ENCODE assay signal across 8 cellular contexts in genomic region chr16:81493755-81494433, GRCh38. TPM values are rescaled to one million over a fixed set of nuclear protein-coding genes. Genes with fewer than 3 reads are reported as not detected.
DNase-seq lines count a peak whose midpoint lies in the region; ATAC-seq and TF ChIP-seq lines count a peak whose summit lies in the region.

No MANE protein-coding gene starts in this region.

- H3K9ac ChIP-seq in PC-3 (ENCODE audit: low read length), result peak overlapping the region; percentile 78
- peak overlapping the region; percentile 83 for H3K9ac ChIP-seq in mammary epithelial cell (ENCODE audit: insufficient read depth, low read length)

- intact Hi-C loops in PC-3 (cut with micrococcal nuclease), result loop anchor here (5.0 kb wide), 1 partner anchor 87 kb away; no protein-coding TSS in a partner anchor
- intact Hi-C loops in mammary epithelial cell (cut with micrococcal nuclease), result loop anchor here (1.0 to 5.0 kb wide), 5 partner anchors 33 to 89 kb away; no protein-coding TSS in a partner anchor

- WGBS in mammary epithelial cell (ENCODE audit: low coverage, missing lambda C conversion rate), result 19% methylated on average over 22 of the region's 23 CpGs
- 60 to 61% methylated on average over 23 of the region's 23 CpGs for WGBS in lung, 2 donors

- H3K27ac ChIP-seq in CD8-positive, alpha-beta memory T cell (ENCODE audit: low read depth, low read length), result no peak overlapping the region
- H3K27ac ChIP-seq in PC-3 (ENCODE audit: low read length) (peak overlapping the region; percentile 94), mammary epithelial cell (ENCODE audit: insufficient read depth, low read depth, low read length) (peak overlapping the region; percentile 90), lung (ENCODE audit: low read depth in 1 of 2, low read length in 1 of 2) (peak overlapping the region; percentile 18 to 85)

- no peak overlapping the region for H3K4me3 Mint-ChIP-seq in CD8-positive, alpha-beta memory T cell
- H3K4me3 Mint-ChIP-seq in stimulated activated naive CD8-positive, alpha-beta T cell treated with anti-CD3 and anti-CD28 coated beads, Interleukin-15, amount 100 ng/mL, for 72 hours, result no peak overlapping the region

- H2AFZ ChIP-seq in PC-3 (ENCODE audit: low read length) (0 out of 2 replicates have a peak overlapping the region, but pooled peaks have one; percentile 5), mammary epithelial cell (ENCODE audit: low read depth, low read length) (no peak overlapping the region)

- no peak for DNase-seq in CD8-positive, alpha-beta memory T cell
- peak; percentile 93 for DNase-seq in PC-3
- peak; percentile 97 for DNase-seq in mammary epithelial cell
- DNase-seq in lung (ENCODE audit: low spot score), result no peak
- no peak for DNase-seq in stimulated activated naive CD8-positive, alpha-beta T cell treated with anti-CD3 and anti-CD28 coated beads, Interleukin-15, amount 100 ng/mL, for 72 hours
- no peak for DNase-seq in T-helper 9 cell

- dilution Hi-C loops in mammary epithelial cell (cut with HindIII; ENCODE audit: low sequenced_read_pairs), result loop anchor here (5.0 kb wide), 3 partner anchors 33 to 93 kb away; no protein-coding TSS in a partner anchor

- no peak overlapping the region for H3K4me3 ChIP-seq in CD8-positive, alpha-beta memory T cell (ENCODE audit: low read length)
- no peak overlapping the region for H3K4me3 ChIP-seq in PC-3 (ENCODE audit: low read length)
- no peak overlapping the region for H3K4me3 ChIP-seq in mammary epithelial cell (replicated peaks in 1 of 3; ENCODE audit: insufficient read depth in 1 of 3, low read depth in 2 of 3, low read length in 3 of 3)
- no peak overlapping the region for H3K4me3 ChIP-seq in lung

- no peaks in the 10 kb centered on the region for H3K36me3 ChIP-seq in CD8-positive, alpha-beta memory T cell (ENCODE audit: insufficient read depth, low read length)
- H3K36me3 ChIP-seq in PC-3 (ENCODE audit: low read depth, low read length), result no peaks in the 10 kb centered on the region; the same call in 1 of the 2 replicates
- no peaks in the 10 kb centered on the region for H3K36me3 ChIP-seq in mammary epithelial cell (ENCODE audit: insufficient read depth, low read length)
- peaks cover 0 to 4% of the 10 kb centered on the region in 2 donors for H3K36me3 ChIP-seq in lung (ENCODE audit: control insufficient read depth in 2 of 2, insufficient read depth in 2 of 2, low read length in 2 of 2)

- peaks cover 6% of the 10 kb centered on the region for H3F3A ChIP-seq in PC-3 (ENCODE audit: low read length, unreplicated experiment)

- H3K9me3 Mint-ChIP-seq in CD8-positive, alpha-beta memory T cell, result no peaks in the 10 kb centered on the region
- H3K9me3 Mint-ChIP-seq in stimulated activated naive CD8-positive, alpha-beta T cell treated with anti-CD3 and anti-CD28 coated beads, Interleukin-15, amount 100 ng/mL, for 72 hours, result no peaks in the 10 kb centered on the region

- CTCF ChIA-PET in CD8-positive, alpha-beta memory T cell (lab: Charles Lee), result interaction anchor here (1.1 kb wide), 1 partner anchor 44 kb away, joined by 3 read pairs; no protein-coding TSS in a partner anchor
- CTCF ChIA-PET in PC-3 (lab: Charles Lee), result interaction anchor here (0.5 to 0.6 kb wide), 2 partner anchors 90 to 204 kb away, joined by 3 read pairs; no protein-coding TSS in a partner anchor
- CTCF ChIA-PET in mammary epithelial cell (lab: Charles Lee; ENCODE audit: low non-redundant PET), result no interaction called here

- POLR2A ChIA-PET in CD8-positive, alpha-beta memory T cell (lab: Charles Lee), result no interaction called here
- POLR2A ChIA-PET in PC-3 (lab: Charles Lee; ENCODE audit: unreplicated experiment), result interaction anchor here (0.5 kb wide), 1 partner anchor 13 kb away, joined by 3 read pairs; no protein-coding TSS in a partner anchor

- no peaks in the 10 kb centered on the region for H4K20me1 ChIP-seq in PC-3 (ENCODE audit: low read length)
- no peaks in the 10 kb centered on the region for H4K20me1 ChIP-seq in mammary epithelial cell (ENCODE audit: insufficient read depth, low read length)

- peak overlapping the region in 6 of 8 donors; percentile 3 to 76 (median 29) for H3K27ac Mint-ChIP-seq in CD8-positive, alpha-beta memory T cell
- H3K27ac Mint-ChIP-seq in stimulated activated naive CD8-positive, alpha-beta T cell treated with anti-CD3 and anti-CD28 coated beads, Interleukin-15, amount 100 ng/mL, for 72 hours, result peak overlapping the region in 1 of 2 donors; percentile 45

- ATAC-seq in PC-3 (peak; percentile 94), lung (ENCODE audit: insufficient read depth, low FRiP score) (no peak), HG02642 (IDR thresholded peaks at IDR 0.05; ENCODE audit: poor library complexity, unreplicated experiment) (no peak), GM19463 (IDR thresholded peaks at IDR 0.05; ENCODE audit: unreplicated experiment) (no peak)
- peak; percentile 68 for ATAC-seq in stimulated activated naive CD8-positive, alpha-beta T cell treated with anti-CD3 and anti-CD28 coated beads, Interleukin-15, amount 100 ng/mL, for 72 hours

- H3K4me1 ChIP-seq in CD8-positive, alpha-beta memory T cell (ENCODE audit: insufficient read depth, low read length), result peaks cover 11% of the 10 kb centered on the region
- H3K4me1 ChIP-seq in PC-3 (ENCODE audit: insufficient read depth, low read length) (peaks cover 35% of the 10 kb centered on the region), mammary epithelial cell (ENCODE audit: insufficient read depth, low read length) (peaks cover 56% of the 10 kb centered on the region), lung (ENCODE audit: control insufficient read depth in 2 of 2, insufficient read depth in 2 of 2, low read length in 2 of 2) (peaks cover 0 to 70% of the 10 kb centered on the region in 2 donors)

- TF ChIP-seq CTCF in PC-3 (conservative IDR thresholded peaks at IDR 0.05; ENCODE audit: low read depth, low read length) (no peak), mammary epithelial cell (conservative IDR thresholded peaks at IDR 0.05 in 1 of 2, IDR thresholded peaks at IDR 0.05 in 1 of 2; ENCODE audit: extremely low read depth in 1 of 2, insufficient read depth in 1 of 2, low read depth in 1 of 2, low read length in 2 of 2) (no peak), lung (IDR thresholded peaks at IDR 0.05; ENCODE audit: control extremely low read depth, extremely low read depth) (no peak)

- peak overlapping the region; percentile 64 for H3K4me2 ChIP-seq in PC-3 (ENCODE audit: low read length)
- peak overlapping the region; percentile 60 for H3K4me2 ChIP-seq in mammary epithelial cell (ENCODE audit: insufficient read depth, low read depth, low read length)

- no peaks in the 10 kb centered on the region for H3K27me3 ChIP-seq in CD8-positive, alpha-beta memory T cell (ENCODE audit: insufficient read depth, low read length, poor library complexity, severe bottlenecking)
- H3K27me3 ChIP-seq in PC-3 (ENCODE audit: low read length) (no peaks in the 10 kb centered on the region), mammary epithelial cell (ENCODE audit: insufficient read depth, low read length) (no peaks in the 10 kb centered on the region), lung (ENCODE audit: control insufficient read depth, insufficient read depth) (no peaks in the 10 kb centered on the region)

- peaks cover 27 to 68% (median 38%) of the 10 kb centered on the region in 3 donors for H3K4me1 Mint-ChIP-seq in CD8-positive, alpha-beta memory T cell
- H3K4me1 Mint-ChIP-seq in stimulated activated naive CD8-positive, alpha-beta T cell treated with anti-CD3 and anti-CD28 coated beads, Interleukin-15, amount 100 ng/mL, for 72 hours, result peaks cover 46% of the 10 kb centered on the region

- peaks cover 91% of the 10 kb centered on the region for H3K79me2 ChIP-seq in PC-3 (ENCODE audit: low read length)
- peaks cover 96% of the 10 kb centered on the region for H3K79me2 ChIP-seq in mammary epithelial cell (ENCODE audit: insufficient read depth, low read length)

- no peaks in the 10 kb centered on the region for H3K9me3 ChIP-seq in CD8-positive, alpha-beta memory T cell (ENCODE audit: low read length)
- H3K9me3 ChIP-seq in PC-3 (ENCODE audit: low read length), result no peaks in the 10 kb centered on the region
- no peaks in the 10 kb centered on the region for H3K9me3 ChIP-seq in mammary epithelial cell (replicated peaks; ENCODE audit: insufficient read depth, low read length)
- no peaks in the 10 kb centered on the region for H3K9me3 ChIP-seq in lung (ENCODE audit: control insufficient read depth in 2 of 2, insufficient read depth in 1 of 2, low read length in 1 of 2)

- no TSS peak for BruUV-seq in PC-3 (replicated peaks; lab: Mats Ljungman, UMichigan)
- no TSS peak for BruUV-seq in mammary epithelial cell (replicated peaks; lab: Mats Ljungman, UMichigan)

- in situ Hi-C loops in mammary epithelial cell (cut with MboI; ENCODE audit: low sequenced_read_pairs in 2 of 2), result no loop called here

- no peaks in the 10 kb centered on the region for H3K27me3 Mint-ChIP-seq in CD8-positive, alpha-beta memory T cell
- no peaks in the 10 kb centered on the region for H3K27me3 Mint-ChIP-seq in stimulated activated naive CD8-positive, alpha-beta T cell treated with anti-CD3 and anti-CD28 coated beads, Interleukin-15, amount 100 ng/mL, for 72 hours

- H3K36me3 Mint-ChIP-seq in CD8-positive, alpha-beta memory T cell, result peaks cover 0 to 16% (median 6%) of the 10 kb centered on the region in 3 donors

- H3K9me2 ChIP-seq in PC-3 (replicated peaks; ENCODE audit: low read length), result no peaks in the 10 kb centered on the region

RNA-seq across cellular contexts. Expression of gene CMIP, which starts 49.3 kb away (rescaled TPM):
- total RNA-seq in CD8-positive, alpha-beta memory T cell, result 10 to 100 TPM; 23.6 to 24.4 TPM
- 1.0 TPM for polyA plus RNA-seq in CD8-positive, alpha-beta memory T cell
- total RNA-seq in PC-3 (2014; rRNA removed) (25.7 and 43.7 TPM in 2 replicates), mammary epithelial cell (10 to 100 TPM; 44.5 to 98.5 TPM), lung (10 to 100 TPM; 55.7 to 80.5 TPM)
- polyA plus RNA-seq in mammary epithelial cell (15.7 TPM), lung (10 to 100 TPM; 11.8 to 41.4 TPM)
- polyA minus RNA-seq in mammary epithelial cell, result 61.9 TPM

Comparison
In these comparisons a context has a peak if more than half of its experiments do, and no peak if none do; other contexts are left out.
1. DNase-seq: peak in PC-3 (single experiment) and mammary epithelial cell (single experiment); none in CD8-positive, alpha-beta memory T cell (0 of 5), lung (single experiment), stimulated activated naive CD8-positive, alpha-beta T cell treated with anti-CD3 and anti-CD28 coated beads, Interleukin-15, amount 100 ng/mL, for 72 hours (0 of 2) and T-helper 9 cell (single experiment).
2. ATAC-seq: peak in PC-3 (single experiment) and stimulated activated naive CD8-positive, alpha-beta T cell treated with anti-CD3 and anti-CD28 coated beads, Interleukin-15, amount 100 ng/mL, for 72 hours (single experiment); none in lung (single experiment), HG02642 (single experiment) and GM19463 (single experiment).